ENCODE assay signal across 22 cellular contexts in genomic region chr2:176200971-176201370, GRCh38. TPM values are rescaled to one million over a fixed set of nuclear protein-coding genes. Genes with fewer than 3 reads are reported as not detected.
"Had no signal": no experiment of that assay in that cellular context is flagged by ENCODE, and none has a peak within 500 bp of the region (broad histone marks: within the 10 kb centered on the region; RNA-seq: fewer than 3 reads in every experiment).

No MANE protein-coding gene starts in this region.

- DNase-seq: IMR-90, Kasumi-1, MM.1S, NCI-H1092 treated with DMSO at 0.1 percent for 48 hours, NCI-H1436, NCI-H187, NCI-H2029, NCI-H2081 treated with DMSO at 0.1 percent for 48 hours, NCI-H2171, NCI-H226, NCI-H446, NCI-H510A, NCI-H524 treated with DMSO at 0.1 percent for 48 hours, NCI-H69, NCI-H774, Right ventricle myocardium superior, RPMI8226, SJCRH30 had no signal

- H3K27me3 ChIP-seq: SJCRH30 had no signal

- H3K36me3 ChIP-seq: SJCRH30 had no signal

- FAIRE-seq: RCC 7860 had no signal

- H3K4me3 ChIP-seq: SJCRH30, SK-N-MC had no signal

RNA-seq across cellular contexts. Expression of gene HOXD1, which starts 12.5 kb away (rescaled TPM):
- total RNA-seq: IMR-90; M059J; Right ventricle myocardium superior; T-helper 1 cell treated with Interleukin-12 subunit alpha and Interleukin-12 subunit beta and Interleukin-4 antibody, amounts not matched to agents 30 ng/mL and 1 ng/mL, for 36 hours had no signal
- polyA plus RNA-seq: IMR-90 had no signal

RNA-seq across cellular contexts. Expression of gene HOXD3, which starts 43.9 kb away (rescaled TPM):
- total RNA-seq: IMR-90; SJCRH30; T-helper 1 cell treated with Interleukin-12 subunit alpha and Interleukin-12 subunit beta and Interleukin-4 antibody, amounts not matched to agents 30 ng/mL and 1 ng/mL, for 36 hours had no signal
- polyA plus RNA-seq: IMR-90 had no signal

RNA-seq across cellular contexts. Expression of gene HOXD4, which starts 49.6 kb away (rescaled TPM):
- total RNA-seq: IMR-90; Right ventricle myocardium superior; SJCRH30; T-helper 1 cell treated with Interleukin-12 subunit alpha and Interleukin-12 subunit beta and Interleukin-4 antibody, amounts not matched to agents 30 ng/mL and 1 ng/mL, for 36 hours had no signal
- polyA plus RNA-seq: IMR-90 had no signal
